ENCODE assay signal across 7 cellular contexts in the genomic region with DNA sequence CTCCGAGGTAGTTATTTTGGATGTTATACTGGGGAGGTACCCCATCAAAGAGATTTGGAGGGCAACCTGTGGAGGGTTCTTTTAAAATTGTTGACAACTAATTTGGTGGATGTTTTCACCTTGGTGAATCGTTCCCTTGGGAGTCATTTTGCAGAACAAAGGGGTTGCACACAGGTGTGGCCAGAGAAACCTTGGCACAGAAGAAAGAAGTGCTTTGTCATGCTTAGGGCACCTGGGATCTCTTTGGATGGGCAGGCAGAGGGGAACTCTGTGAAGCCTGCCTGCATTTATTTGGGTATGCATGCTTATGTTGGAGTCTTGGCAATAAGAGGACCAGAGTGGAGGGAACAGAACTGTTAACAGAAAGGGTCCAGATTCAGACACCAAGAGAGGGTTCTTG.
DNase-seq lines count a peak whose midpoint lies in the region; ATAC-seq and TF ChIP-seq lines count a peak whose summit lies in the region.
"Not testable (repeated sequence)": the region's sequence is repeated elsewhere in the genome, so short reads cannot be mapped to it uniquely, and the experiment has no call there.

No MANE protein-coding gene starts in this region.

- H3K27ac Mint-ChIP-seq in T-helper 1 cell treated with Interleukin-12 subunit alpha and Interleukin-12 subunit beta and Interleukin-4 antibody, amounts not matched to agents 30 μg/mL and 1 μg/mL, for 36 hours, result peak overlapping the region; percentile 85
- H3K27ac Mint-ChIP-seq in activated CD4-positive, alpha-beta memory T cell treated with anti-CD3 and anti-CD28 coated beads for 36 hours, result peak overlapping the region; percentile 89
- not testable (repeated sequence) for H3K27ac Mint-ChIP-seq in activated T-helper 17 cell treated with anti-CD3 and anti-CD28 coated beads, Interleukin-2, amount 50 U/mL, for 72 hours
- H3K27ac Mint-ChIP-seq in activated naive CD8-positive, alpha-beta T cell treated with anti-CD3 and anti-CD28 coated beads, Interleukin-2, amount 10 ng/mL, durations not matched to agents 7 days and 5 days, result peak overlapping the region; percentile 75
- peak overlapping the region; percentile 63 for H3K27ac Mint-ChIP-seq in stimulated activated naive CD8-positive, alpha-beta T cell treated with anti-CD3 and anti-CD28 coated beads, Interleukin-15, Interleukin-2, amounts not matched to agents 100 ng/mL and 50 ng/mL, for 24 hours

- H3K27me3 ChIP-seq in HUES64 (ENCODE audit: insufficient read depth, low read length); foreskin keratinocyte: not testable (repeated sequence)

- not testable (repeated sequence) for H3K27me3 Mint-ChIP-seq in T-helper 1 cell treated with Interleukin-12 subunit alpha and Interleukin-12 subunit beta and Interleukin-4 antibody, amounts not matched to agents 30 μg/mL and 1 μg/mL, for 36 hours (ENCODE audit: low read depth); activated CD4-positive, alpha-beta memory T cell treated with anti-CD3 and anti-CD28 coated beads for 36 hours; activated T-helper 17 cell treated with anti-CD3 and anti-CD28 coated beads, Interleukin-2, amount 50 U/mL, for 72 hours; activated naive CD8-positive, alpha-beta T cell treated with anti-CD3 and anti-CD28 coated beads, Interleukin-2, amount 10 ng/mL, durations not matched to agents 7 days and 5 days; stimulated activated naive CD8-positive, alpha-beta T cell treated with anti-CD3 and anti-CD28 coated beads, Interleukin-15, Interleukin-2, amounts not matched to agents 100 ng/mL and 50 ng/mL, for 24 hours

- peaks cover 22% of the 10 kb centered on the region; the same call in 1 of the 2 replicates for H3K36me3 ChIP-seq in HUES64 (ENCODE audit: insufficient read depth, low read length)

- H3K9me3 ChIP-seq in HUES64 (ENCODE audit: insufficient read depth, low read depth, low read length), result not testable (repeated sequence)

- not testable (repeated sequence) for H3K9ac ChIP-seq in HUES64 (ENCODE audit: low read depth, low read length)

- H3K9me3 Mint-ChIP-seq in T-helper 1 cell treated with Interleukin-12 subunit alpha and Interleukin-12 subunit beta and Interleukin-4 antibody, amounts not matched to agents 30 μg/mL and 1 μg/mL, for 36 hours; activated CD4-positive, alpha-beta memory T cell treated with anti-CD3 and anti-CD28 coated beads for 36 hours; activated T-helper 17 cell treated with anti-CD3 and anti-CD28 coated beads, Interleukin-2, amount 50 U/mL, for 72 hours; activated naive CD8-positive, alpha-beta T cell treated with anti-CD3 and anti-CD28 coated beads, Interleukin-2, amount 10 ng/mL, durations not matched to agents 7 days and 5 days; stimulated activated naive CD8-positive, alpha-beta T cell treated with anti-CD3 and anti-CD28 coated beads, Interleukin-15, Interleukin-2, amounts not matched to agents 100 ng/mL and 50 ng/mL, for 24 hours: not testable (repeated sequence)

- intact Hi-C loops in activated CD4-positive, alpha-beta memory T cell treated with anti-CD3 and anti-CD28 coated beads for 36 hours (cut with micrococcal nuclease), result not testable (repeated sequence)

- CTCF ChIA-PET in activated CD4-positive, alpha-beta memory T cell treated with anti-CD3 and anti-CD28 coated beads for 36 hours (lab: Charles Lee), result not testable (repeated sequence)

- not testable (repeated sequence) for DNase-seq in activated CD4-positive, alpha-beta memory T cell treated with anti-CD3 and anti-CD28 coated beads for 36 hours; activated naive CD8-positive, alpha-beta T cell treated with anti-CD3 and anti-CD28 coated beads, Interleukin-2, amount 10 ng/mL, durations not matched to agents 7 days and 5 days; foreskin keratinocyte

- ATAC-seq in activated T-helper 17 cell treated with anti-CD3 and anti-CD28 coated beads, Interleukin-2, amount 50 U/mL, for 72 hours (replicated peaks); activated naive CD8-positive, alpha-beta T cell treated with anti-CD3 and anti-CD28 coated beads, Interleukin-2, amount 10 ng/mL, durations not matched to agents 7 days and 5 days (ENCODE audit: low read depth): not testable (repeated sequence)
- peak; percentile 36 for ATAC-seq in foreskin keratinocyte

- peak overlapping the region; percentile 58 for H3K4me3 Mint-ChIP-seq in T-helper 1 cell treated with Interleukin-12 subunit alpha and Interleukin-12 subunit beta and Interleukin-4 antibody, amounts not matched to agents 30 μg/mL and 1 μg/mL, for 36 hours
- H3K4me3 Mint-ChIP-seq in activated CD4-positive, alpha-beta memory T cell treated with anti-CD3 and anti-CD28 coated beads for 36 hours; activated naive CD8-positive, alpha-beta T cell treated with anti-CD3 and anti-CD28 coated beads, Interleukin-2, amount 10 ng/mL, durations not matched to agents 7 days and 5 days; stimulated activated naive CD8-positive, alpha-beta T cell treated with anti-CD3 and anti-CD28 coated beads, Interleukin-15, Interleukin-2, amounts not matched to agents 100 ng/mL and 50 ng/mL, for 24 hours: not testable (repeated sequence)
- peak overlapping the region; percentile 72 for H3K4me3 Mint-ChIP-seq in activated T-helper 17 cell treated with anti-CD3 and anti-CD28 coated beads, Interleukin-2, amount 50 U/mL, for 72 hours

- TF ChIP-seq CTCF in foreskin keratinocyte (conservative IDR thresholded peaks at IDR 0.05), result not testable (repeated sequence)

- 61% methylated on average over 2 of the region's 2 CpGs for WGBS in HUES64

- POLR2A ChIA-PET in activated CD4-positive, alpha-beta memory T cell treated with anti-CD3 and anti-CD28 coated beads for 36 hours (lab: Charles Lee); activated naive CD8-positive, alpha-beta T cell treated with anti-CD3 and anti-CD28 coated beads, Interleukin-2, amount 10 ng/mL, durations not matched to agents 7 days and 5 days (lab: Charles Lee): not testable (repeated sequence)

- H3K4me1 Mint-ChIP-seq in T-helper 1 cell treated with Interleukin-12 subunit alpha and Interleukin-12 subunit beta and Interleukin-4 antibody, amounts not matched to agents 30 μg/mL and 1 μg/mL, for 36 hours (ENCODE audit: low read depth), result peaks cover 57% of the 10 kb centered on the region
- peaks cover 67% of the 10 kb centered on the region for H3K4me1 Mint-ChIP-seq in activated CD4-positive, alpha-beta memory T cell treated with anti-CD3 and anti-CD28 coated beads for 36 hours (ENCODE audit: low read depth)
- H3K4me1 Mint-ChIP-seq in activated T-helper 17 cell treated with anti-CD3 and anti-CD28 coated beads, Interleukin-2, amount 50 U/mL, for 72 hours, result peaks cover 30% of the 10 kb centered on the region
- peaks cover 33% of the 10 kb centered on the region for H3K4me1 Mint-ChIP-seq in activated naive CD8-positive, alpha-beta T cell treated with anti-CD3 and anti-CD28 coated beads, Interleukin-2, amount 10 ng/mL, durations not matched to agents 7 days and 5 days
- peaks cover 64% of the 10 kb centered on the region for H3K4me1 Mint-ChIP-seq in stimulated activated naive CD8-positive, alpha-beta T cell treated with anti-CD3 and anti-CD28 coated beads, Interleukin-15, Interleukin-2, amounts not matched to agents 100 ng/mL and 50 ng/mL, for 24 hours (ENCODE audit: low read depth)

- peak overlapping the region; percentile 55; the same call in 1 of the 2 replicates for H3K27ac ChIP-seq in HUES64 (ENCODE audit: low read depth, low read length)
- not testable (repeated sequence) for H3K27ac ChIP-seq in foreskin keratinocyte

- H3K4me1 ChIP-seq in HUES64 (ENCODE audit: insufficient read depth, low read length); foreskin keratinocyte: not testable (repeated sequence)

- H3K36me3 Mint-ChIP-seq in T-helper 1 cell treated with Interleukin-12 subunit alpha and Interleukin-12 subunit beta and Interleukin-4 antibody, amounts not matched to agents 30 μg/mL and 1 μg/mL, for 36 hours (ENCODE audit: low read depth), result peaks cover 37% of the 10 kb centered on the region
- H3K36me3 Mint-ChIP-seq in activated CD4-positive, alpha-beta memory T cell treated with anti-CD3 and anti-CD28 coated beads for 36 hours, result peaks cover 31% of the 10 kb centered on the region
- peaks cover 96% of the 10 kb centered on the region for H3K36me3 Mint-ChIP-seq in activated T-helper 17 cell treated with anti-CD3 and anti-CD28 coated beads, Interleukin-2, amount 50 U/mL, for 72 hours (ENCODE audit: low read depth)
- peaks cover 16% of the 10 kb centered on the region for H3K36me3 Mint-ChIP-seq in activated naive CD8-positive, alpha-beta T cell treated with anti-CD3 and anti-CD28 coated beads, Interleukin-2, amount 10 ng/mL, durations not matched to agents 7 days and 5 days
- H3K36me3 Mint-ChIP-seq in stimulated activated naive CD8-positive, alpha-beta T cell treated with anti-CD3 and anti-CD28 coated beads, Interleukin-15, Interleukin-2, amounts not matched to agents 100 ng/mL and 50 ng/mL, for 24 hours (ENCODE audit: low read depth), result peaks cover 38% of the 10 kb centered on the region

- H3K4me3 ChIP-seq in HUES64 (ENCODE audit: low read length), result not testable (repeated sequence)
